Comparison of ENCODE assay signal across 24 cellular contexts in genomic region chr3:71218508-71218907, GRCh38.
DNase-seq lines count a peak whose midpoint lies in the region; ATAC-seq lines count a peak whose summit lies in the region.
"Had no signal": no experiment of that assay in that cellular context is flagged by ENCODE, and none has a peak within 500 bp of the region (broad histone marks: within the 10 kb centered on the region; RNA-seq: fewer than 3 reads in every experiment).

No MANE protein-coding gene starts in this region.

- no peak overlapping the region for H3K4me3 Mint-ChIP-seq in stimulated activated naive CD8-positive, alpha-beta T cell treated with anti-CD3 and anti-CD28 coated beads, Interleukin-15, Interleukin-2, amounts not matched to agents 100 ng/mL and 50 ng/mL, for 24 hours
- H3K4me3 Mint-ChIP-seq: activated CD4-positive, alpha-beta memory T cell treated with anti-CD3 and anti-CD28 coated beads, Interleukin-2, amount 10 ng/mL, durations not matched to agents 7 days and 5 days; effector memory CD8-positive, alpha-beta T cell; immature natural killer cell; memory B cell had no signal

- H3K27ac Mint-ChIP-seq in stimulated activated naive CD8-positive, alpha-beta T cell treated with anti-CD3 and anti-CD28 coated beads, Interleukin-15, Interleukin-2, amounts not matched to agents 100 ng/mL and 50 ng/mL, for 24 hours: peak overlapping the region; percentile 29
- H3K27ac Mint-ChIP-seq: activated CD4-positive, alpha-beta memory T cell treated with anti-CD3 and anti-CD28 coated beads, Interleukin-2, amount 10 ng/mL, durations not matched to agents 7 days and 5 days; IgD-negative memory B cell; memory B cell had no signal

- peaks cover 88% of the 10 kb centered on the region for H3K4me1 Mint-ChIP-seq in stimulated activated naive CD8-positive, alpha-beta T cell treated with anti-CD3 and anti-CD28 coated beads, Interleukin-15, Interleukin-2, amounts not matched to agents 100 ng/mL and 50 ng/mL, for 24 hours (ENCODE audit: low read depth)
- H3K4me1 Mint-ChIP-seq: immature natural killer cell had no signal

- DNase-seq in stimulated activated naive CD8-positive, alpha-beta T cell treated with anti-CD3 and anti-CD28 coated beads, Interleukin-15, Interleukin-2, amounts not matched to agents 100 U/mL and 50 U/mL, for 24 hours: no peak
- DNase-seq in NCI-H748 treated with DMSO at 0.1 percent for 48 hours (lab: John Stamatoyannopoulos, UW) (peak; percentile 17), left colon (no peak), GF-D8 (lab: John Stamatoyannopoulos, UW) (no peak)
- DNase-seq: activated CD4-positive, alpha-beta memory T cell treated with anti-CD3 and anti-CD28 coated beads, Interleukin-2, amount 10 ng/mL, durations not matched to agents 7 days and 5 days; activated effector memory CD4-positive, alpha-beta T cell treated with anti-CD3 and anti-CD28 coated beads, Interleukin-2, amount 50 U/mL, for 16 hours; central memory CD4-positive, alpha-beta T cell; cortex of kidney; effector memory CD8-positive, alpha-beta T cell; hypothalamus; immature natural killer cell; NCI-H1092 treated with DMSO at 0.1 percent for 48 hours; NCI-H1930; NCI-H2227 treated with DMSO at 0.1 percent for 48 hours; T-helper 2 cell; thyroid gland had no signal

- H3K9me3 Mint-ChIP-seq in stimulated activated naive CD8-positive, alpha-beta T cell treated with anti-CD3 and anti-CD28 coated beads, Interleukin-15, Interleukin-2, amounts not matched to agents 100 ng/mL and 50 ng/mL, for 24 hours: peaks cover 4% of the 10 kb centered on the region
- H3K9me3 Mint-ChIP-seq: immature natural killer cell had no signal

- intact Hi-C loops in left colon (cut with DNase I, micrococcal nuclease): no loop called here

- no peak for ATAC-seq in stimulated activated naive CD8-positive, alpha-beta T cell treated with anti-CD3 and anti-CD28 coated beads, Interleukin-15, Interleukin-2, amounts not matched to agents 100 U/mL and 50 U/mL, for 24 hours
- peak; percentile 44 for ATAC-seq in left colon
- no peak for ATAC-seq in HG02840 (IDR thresholded peaks at IDR 0.05; ENCODE audit: low FRiP score, unreplicated experiment)
- no peak for ATAC-seq in HG02763 (IDR thresholded peaks at IDR 0.05; ENCODE audit: unreplicated experiment)
- ATAC-seq: effector memory CD8-positive, alpha-beta T cell; HCT116; left lobe of liver; Right ventricle myocardium inferior had no signal

- H3K27me3 Mint-ChIP-seq in stimulated activated naive CD8-positive, alpha-beta T cell treated with anti-CD3 and anti-CD28 coated beads, Interleukin-15, Interleukin-2, amounts not matched to agents 100 ng/mL and 50 ng/mL, for 24 hours: no peaks in the 10 kb centered on the region
- H3K27me3 Mint-ChIP-seq: effector memory CD8-positive, alpha-beta T cell; IgD-negative memory B cell; memory B cell had no signal

- peaks cover 49% of the 10 kb centered on the region for H3K36me3 Mint-ChIP-seq in stimulated activated naive CD8-positive, alpha-beta T cell treated with anti-CD3 and anti-CD28 coated beads, Interleukin-15, Interleukin-2, amounts not matched to agents 100 ng/mL and 50 ng/mL, for 24 hours (ENCODE audit: low read depth)
